Comparison of ENCODE assay signal across 8 cellular contexts in genomic region chr18:67463829-67464228, GRCh38. TPM values are rescaled to one million over a fixed set of nuclear protein-coding genes. Genes with fewer than 3 reads are reported as not detected.
DNase-seq lines count a peak whose midpoint lies in the region; ATAC-seq, FAIRE-seq and TF ChIP-seq lines count a peak whose summit lies in the region.
"Had no signal": no experiment of that assay in that cellular context is flagged by ENCODE, and none has a peak within 500 bp of the region (broad histone marks: within the 10 kb centered on the region; RNA-seq: fewer than 3 reads in every experiment).

No MANE protein-coding gene starts in this region.

- H3K36me3 Mint-ChIP-seq in neural crest cell (ENCODE audit: low read depth) = peaks cover 2% of the 10 kb centered on the region

- H3K27me3 Mint-ChIP-seq in neural crest cell (ENCODE audit: low read depth) = no peaks in the 10 kb centered on the region

- ATAC-seq in HG02870 (IDR thresholded peaks at IDR 0.05; ENCODE audit: unreplicated experiment) = no peak

- no peaks in the 10 kb centered on the region for H3K9me3 ChIP-seq in kidney (ENCODE audit: control insufficient read depth in 1 of 2, low read length in 2 of 2)

- H3K4me3 ChIP-seq in bronchial epithelial cell (ENCODE audit: low read depth, low read length) (no peak overlapping the region), kidney (ENCODE audit: low read length in 2 of 2) (no peak overlapping the region)

- H3K4me1 Mint-ChIP-seq in neural crest cell = peaks cover 4% of the 10 kb centered on the region

- no peak overlapping the region for H3K27ac Mint-ChIP-seq in neural crest cell (ENCODE audit: unreplicated experiment)

- FAIRE-seq in bronchial epithelial cell (lab: Jason Lieb, UNC) (no peak), kidney (lab: Jason Lieb, UNC) (no peak)

- H3K4me1 ChIP-seq in kidney (ENCODE audit: control insufficient read depth in 1 of 2, insufficient read depth in 1 of 2, low read depth in 1 of 2, low read length in 2 of 2) = no peaks in the 10 kb centered on the region

- no peaks in the 10 kb centered on the region for H3K27me3 ChIP-seq in bronchial epithelial cell (ENCODE audit: control insufficient read depth, insufficient read depth, low read length)

- in situ Hi-C loops in GM13976 (cut with MboI; ENCODE audit: low sequenced_read_pairs, unreplicated experiment) = no loop called here

- DNase-seq in GM13976 (ENCODE audit: low spot score) (no peak), HT1080 (ENCODE audit: low read depth) (peak; percentile 6), bronchial epithelial cell (ENCODE audit: low read depth) (peak; percentile 12), neural crest cell (ENCODE audit: low read depth, low spot score) (no peak), SW 1271 (lab: John Stamatoyannopoulos, UW) (no peak), kidney (no peak)

- H3K27ac ChIP-seq in kidney (ENCODE audit: low read depth in 2 of 2, low read length in 2 of 2) = no peak overlapping the region

- intact Hi-C loops in kidney (cut with DNase I) = no loop called here

- H3K9me3 Mint-ChIP-seq in neural crest cell = peaks cover 17% of the 10 kb centered on the region

- TF ChIP-seq CTCF in GM13976 (IDR thresholded peaks at IDR 0.05; ENCODE audit: borderline replicate concordance, control extremely low read depth, extremely low read depth, insufficient read depth, missing control alignments) (peak; percentile 4), bronchial epithelial cell (IDR thresholded peaks at IDR 0.05; ENCODE audit: insufficient read depth, low read length, severe bottlenecking) (peak; percentile 35), neural crest cell (conservative IDR thresholded peaks at IDR 0.05) (peak; percentile 34), kidney (IDR thresholded peaks at IDR 0.05; ENCODE audit: borderline replicate concordance, extremely low read depth, insufficient read depth) (no peak)

- H3K9ac ChIP-seq in kidney (ENCODE audit: low read length in 2 of 2) = no peak overlapping the region

- H3K36me3 ChIP-seq in bronchial epithelial cell (ENCODE audit: control insufficient read depth, insufficient read depth, low read length) (no peaks in the 10 kb centered on the region), kidney (ENCODE audit: control insufficient read depth in 1 of 2, insufficient read depth in 2 of 2, low read length in 2 of 2) (no peaks in the 10 kb centered on the region)

- H3K4me3 Mint-ChIP-seq in neural crest cell = no peak overlapping the region

RNA-seq across cellular contexts. Expression of gene DSEL, which starts 52.7 kb away (rescaled TPM):
- 4.6 and 4.9 TPM in 2 replicates for total RNA-seq in HT1080 (2014; rRNA removed; shearing (Covaris generic))
- 1.7 and 1.8 TPM in 2 replicates for polyA plus RNA-seq in HT1080 (2015; cell fraction: cytosol; rRNA removed)
- 2.9 and 3.7 TPM in 2 replicates for polyA plus RNA-seq in HT1080 (2015; cell fraction: nucleus; rRNA removed)
- 2.4 and 3.3 TPM in 2 replicates for total RNA-seq in bronchial epithelial cell
- 2.7 TPM in 2 replicates for total RNA-seq in neural crest cell
- total RNA-seq in kidney = 6.4 TPM
- 1.9 TPM for polyA plus RNA-seq in kidney (ENCODE audit: insufficient read depth, low read depth, low replicate concordance)
- total RNA-seq: T-helper 1 cell treated with Interleukin-12 subunit alpha and Interleukin-12 subunit beta and Interleukin-4 antibody, amounts not matched to agents 30 ng/mL and 1 ng/mL, for 36 hours had no signal

Comparison
In these comparisons a context has a peak if more than half of its experiments do, and no peak if none do; other contexts are left out.
1. DNase-seq: peak in HT1080 (single experiment) and bronchial epithelial cell (single experiment); none in GM13976 (single experiment), neural crest cell (single experiment), SW 1271 (0 of 2) and kidney (single experiment).